In the genomic region with DNA sequence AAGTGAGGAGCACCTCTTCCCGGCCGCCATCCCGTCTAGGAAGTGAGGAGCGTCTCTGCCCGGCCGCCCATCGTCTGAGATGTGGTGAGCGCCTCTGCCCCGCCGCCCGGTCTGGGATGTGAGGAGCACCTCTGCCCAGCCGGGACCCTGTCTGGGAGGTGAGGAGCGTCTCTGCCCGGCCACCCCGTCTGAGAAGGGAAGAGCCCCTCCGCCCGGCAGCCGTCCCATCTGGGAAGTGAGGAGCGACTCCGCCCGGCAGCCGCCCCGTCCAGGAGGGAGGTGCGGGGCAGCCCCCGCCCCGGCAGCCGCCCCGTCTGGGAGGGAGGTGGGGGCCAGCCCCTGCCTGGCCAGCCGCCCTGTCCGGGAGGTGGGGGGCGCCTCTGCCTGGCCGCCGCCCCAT, we compare ENCODE assay signal across 1 cellular context.
TF ChIP-seq lines count a peak whose summit lies in the region.

No MANE protein-coding gene starts in this region.

TF ChIP-seq in K562, 482 proteins besides CTCF, POLR2A, EP300 and RAD21:
- 0 out of 2 replicates have a peak, but pooled peaks have one; percentile 29 for TF ChIP-seq RBFOX2 (IDR thresholded peaks at IDR 0.05; ENCODE audit: low read depth, low read length)
- 0 out of 2 replicates have a peak, but pooled peaks have one; percentile 19 for TF ChIP-seq POLR2G (IDR thresholded peaks at IDR 0.05; ENCODE audit: low read depth, low read length)
